Comparison of ENCODE assay signal across 24 cellular contexts in the genomic region with DNA sequence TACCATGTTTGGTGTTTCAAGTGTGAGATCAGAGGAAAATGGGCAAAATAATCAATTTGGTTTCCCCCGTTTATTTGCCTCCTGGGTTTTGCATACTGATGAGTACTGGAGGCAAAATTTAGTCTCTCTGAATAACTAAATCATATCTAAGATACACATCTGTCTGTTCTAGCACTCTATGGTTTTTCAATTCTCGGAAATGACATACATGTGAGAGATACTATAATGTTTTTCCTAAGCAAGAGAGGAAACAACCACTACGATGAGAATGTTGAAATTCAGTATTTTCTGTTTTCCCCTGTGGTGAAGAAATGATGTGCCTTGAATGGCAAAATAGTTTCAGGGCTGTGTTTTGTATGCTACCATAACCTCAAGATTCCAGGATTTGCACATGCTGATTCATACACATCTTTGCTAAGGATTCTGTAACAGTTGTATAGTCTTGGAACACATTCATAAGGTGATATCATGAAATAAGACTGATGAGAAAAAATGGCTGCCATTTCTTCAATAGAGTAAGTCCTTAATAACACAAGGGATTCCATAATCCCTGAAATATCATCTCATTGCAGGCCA.
"Had no signal": no experiment of that assay in that cellular context is flagged by ENCODE, and none has a peak within 500 bp of the region (broad histone marks: within the 10 kb centered on the region; RNA-seq: fewer than 3 reads in every experiment).

No MANE protein-coding gene starts in this region.

- H3K4me3 Mint-ChIP-seq: activated naive CD8-positive, alpha-beta T cell; activated T-cell treated with anti-CD3 and anti-CD28 coated beads, Interleukin-2, amount 50 U/mL, for 24 hours; immature natural killer cell; mesothelial cell of epicardium; natural killer cell treated with Interleukin-12 subunit alpha and Interleukin-12 subunit beta and Interleukin-15 and Interleukin-18, amount 100 ng/mL, for 72 hours; WTC11 had no signal

- H3K27me3 Mint-ChIP-seq: activated naive CD8-positive, alpha-beta T cell; activated T-cell treated with anti-CD3 and anti-CD28 coated beads, Interleukin-2, amount 50 U/mL, for 24 hours; natural killer cell treated with Interleukin-12 subunit alpha and Interleukin-12 subunit beta and Interleukin-15 and Interleukin-18, amount 100 ng/mL, for 72 hours had no signal

- H3K27ac Mint-ChIP-seq: activated naive CD8-positive, alpha-beta T cell; activated T-cell treated with anti-CD3 and anti-CD28 coated beads, Interleukin-2, amount 50 U/mL, for 24 hours; activated T-helper 2 cell treated with anti-CD3 and anti-CD28 coated beads, Interferon-gamma antibody, Interleukin-2, Interleukin-4, amounts not matched to agents 10 μg/mL and 5 μg/mL and 100 μg/mL, durations not matched to agents 14 hours and 24 hours and 36 hours; immature natural killer cell; mesothelial cell of epicardium; natural killer cell treated with Interleukin-12 subunit alpha and Interleukin-12 subunit beta and Interleukin-15 and Interleukin-18, amount 100 ng/mL, for 72 hours; progenitor cell of endocrine pancreas; WTC11 had no signal

- H3K36me3 Mint-ChIP-seq: activated naive CD8-positive, alpha-beta T cell; mesothelial cell of epicardium; natural killer cell treated with Interleukin-12 subunit alpha and Interleukin-12 subunit beta and Interleukin-15 and Interleukin-18, amount 100 ng/mL, for 72 hours; WTC11 had no signal

- DNase-seq: activated CD4-positive, alpha-beta T cell treated with anti-CD3 and anti-CD28 coated beads, Interleukin-2, amount 50 U/mL, for 4 hours; activated CD8-positive, alpha-beta memory T cell treated with anti-CD3 and anti-CD28 coated beads for 24 hours; activated CD8-positive, alpha-beta memory T cell treated with anti-CD3 and anti-CD28 coated beads, Interleukin-2, amount 50 U/mL, for 4 hours; activated naive CD4-positive, alpha-beta T cell; activated T-cell treated with anti-CD3 and anti-CD28 coated beads, Interleukin-2, amount 50 U/mL, for 24 hours; amniotic stem cell; effector memory CD4-positive, alpha-beta T cell; foreskin melanocyte; glutamatergic neuron; immature natural killer cell; left ventricle myocardium inferior; stimulated activated CD4-positive, alpha-beta T cell treated with anti-CD3 and anti-CD28 coated beads, Interleukin-4, amount 100 ng/mL, for 24 hours; stimulated activated naive CD8-positive, alpha-beta T cell treated with anti-CD3 and anti-CD28 coated beads, Interleukin-15, Interleukin-2, amounts not matched to agents 100 U/mL and 50 U/mL, for 24 hours; T-helper 9 cell; thyroid gland had no signal

- H2AFZ ChIP-seq: hepatocyte had no signal

- H3K4me1 Mint-ChIP-seq: immature natural killer cell, mesothelial cell of epicardium had no signal

- H3K27ac ChIP-seq: cardiac muscle cell, hepatocyte, left ventricle myocardium inferior, thyroid gland had no signal

- H3K9me3 Mint-ChIP-seq: WTC11 had no signal

- H3K36me3 ChIP-seq: cardiac muscle cell, left ventricle myocardium inferior, thyroid gland had no signal

- H3K9me3 ChIP-seq: left ventricle myocardium inferior, thyroid gland had no signal

- H3K27me3 ChIP-seq: cardiac muscle cell, thyroid gland had no signal

- H3K4me3 ChIP-seq: cardiac muscle cell, hepatocyte, left ventricle myocardium inferior, thyroid gland had no signal

- H3K4me1 ChIP-seq: left ventricle myocardium inferior, thyroid gland had no signal

- H3K4me2 ChIP-seq: hepatocyte had no signal

- H3K79me2 ChIP-seq: hepatocyte had no signal

- ATAC-seq: esophagus mucosa; natural killer cell treated with Interleukin-12 subunit alpha and Interleukin-12 subunit beta and Interleukin-15 and Interleukin-18, amount 100 ng/mL, for 72 hours; stimulated activated naive CD8-positive, alpha-beta T cell treated with anti-CD3 and anti-CD28 coated beads, Interleukin-15, Interleukin-2, amounts not matched to agents 100 U/mL and 50 U/mL, for 24 hours; WTC11 had no signal
